ENCODE assay signal across 1 cellular context in the genomic region with DNA sequence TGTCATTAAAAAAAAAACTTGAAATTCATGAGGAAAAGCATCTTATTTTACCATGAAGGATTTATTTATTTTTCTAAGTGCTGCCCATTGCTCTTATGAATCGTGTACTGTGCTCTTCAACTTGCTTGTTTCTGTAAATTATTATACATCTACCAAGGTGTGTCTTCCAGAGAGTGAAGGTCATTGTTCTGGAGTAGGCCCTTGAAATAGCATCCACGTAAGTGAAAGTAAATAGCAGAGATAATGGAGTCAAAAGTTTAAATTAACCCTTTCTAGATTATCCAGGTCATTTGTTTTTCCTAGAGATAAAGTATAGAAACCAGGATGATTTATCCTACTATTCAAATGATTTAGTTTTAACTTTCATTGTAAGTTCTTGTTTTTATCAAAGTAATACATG.
TF ChIP-seq lines count a peak whose summit lies in the region.

No MANE protein-coding gene starts in this region.

TF ChIP-seq in SK-N-SH treated with all-trans-retinoic acid at 6 μM for 48 hours, 23 proteins besides CTCF, POLR2A, EP300 and RAD21 (continued from another document):
- TF ChIP-seq ZFP30 (CRISPR knock-in tag; IDR thresholded peaks at IDR 0.05), result no peak
- TF ChIP-seq CSDC2 (CRISPR knock-in tag; IDR thresholded peaks at IDR 0.05), result no peak
TF ChIP-seq in SK-N-SH treated with all-trans-retinoic acid at 6 μM for 48 hours: peak in this region for 0.
